Comparison of ENCODE assay signal across 8 cellular contexts in the genomic region with DNA sequence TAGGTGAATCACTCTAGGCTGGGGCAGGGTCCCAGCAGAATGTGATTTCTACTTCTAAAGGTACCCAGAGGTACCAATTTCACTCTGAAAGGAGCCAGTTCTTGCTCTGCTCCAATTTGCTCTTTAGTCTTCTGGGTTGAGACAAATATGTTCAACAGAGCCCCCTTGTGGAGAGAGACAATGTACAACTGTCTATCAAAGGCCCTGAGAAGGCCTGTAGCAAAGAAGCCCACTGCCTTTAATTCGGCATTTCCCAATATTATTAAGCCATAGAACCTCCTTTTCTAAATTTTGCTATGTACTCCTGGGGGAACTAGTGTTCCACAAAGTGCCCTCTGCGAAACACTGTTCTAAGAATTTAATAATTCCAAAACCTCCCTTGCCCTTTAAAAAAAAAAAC.
DNase-seq lines count a peak whose midpoint lies in the region; ATAC-seq and TF ChIP-seq lines count a peak whose summit lies in the region.

No MANE protein-coding gene starts in this region.

- WGBS in aorta, 2 donors = 97 to 100% methylated on average over 2 of the region's 2 CpGs

- H3K36me3 Mint-ChIP-seq in Calu3 (ENCODE audit: insufficient read depth, unreplicated experiment) = no peaks in the 10 kb centered on the region

- BruUV-seq in Calu3 (replicated peaks; lab: Mats Ljungman, UMichigan) = no TSS peak

- peak; percentile 19 for TF ChIP-seq CTCF in Calu3 (IDR thresholded peaks at IDR 0.05; ENCODE audit: unreplicated experiment)
- no peak for TF ChIP-seq CTCF in HEK293 (tag by site-specific recombination; IDR thresholded peaks at IDR 0.05)

- peaks cover 2% of the 10 kb centered on the region; the same call in 1 of the 2 replicates for H3K4me1 ChIP-seq in HEK293 (ENCODE audit: control insufficient read depth, insufficient read depth, low read length)
- H3K4me1 ChIP-seq in aorta (ENCODE audit: control insufficient read depth in 1 of 2, insufficient read depth in 2 of 2, low read length in 2 of 2) = no peaks in the 10 kb centered on the region

- CTCF ChIA-PET in Calu3 (lab: Charles Lee) (interaction anchor here (1.1 kb wide), 1 partner anchor 14 kb away, joined by 3 read pairs; no protein-coding TSS in a partner anchor), HEK293 (lab: Yijun Ruan, JAX) (interaction anchor here (0.7 to 1.2 kb wide), 2 partner anchors 28 to 64 kb away, joined by 3 to 5 read pairs; no protein-coding TSS in a partner anchor)

- intact Hi-C loops in Calu3 (cut with micrococcal nuclease; ENCODE audit: unreplicated experiment) = loop anchor here (2.0 to 10.0 kb wide), 3 partner anchors 319 to 501 kb away; no protein-coding TSS in a partner anchor
- intact Hi-C loops in aorta (cut with DNase I) = loop anchor here (10.0 kb wide), 1 partner anchor 499 kb away; no protein-coding TSS in a partner anchor

- ATAC-seq in HG02840 (IDR thresholded peaks at IDR 0.05; ENCODE audit: low FRiP score, unreplicated experiment) (no peak), HG03565 (IDR thresholded peaks at IDR 0.05; ENCODE audit: unreplicated experiment) (no peak), aorta (ENCODE audit: low FRiP score) (no peak), GM19455 (IDR thresholded peaks at IDR 0.05; ENCODE audit: unreplicated experiment) (no peak)

- DNase-seq in Calu3 (no peak), SHP77 (lab: John Stamatoyannopoulos, UW) (peak; percentile 75 to 77), kidney tubule cell (ENCODE audit: low spot score) (peak; percentile 23), aorta (no peak)

- H3K27me3 ChIP-seq in aorta (ENCODE audit: control insufficient read depth in 1 of 2, insufficient read depth in 2 of 2, low read length in 1 of 2) = no peaks in the 10 kb centered on the region

- H3K27me3 Mint-ChIP-seq in Calu3 (ENCODE audit: unreplicated experiment) = peaks cover 31% of the 10 kb centered on the region

- H3K9me3 Mint-ChIP-seq in Calu3 (ENCODE audit: low read depth, unreplicated experiment) = no peaks in the 10 kb centered on the region

- no peaks in the 10 kb centered on the region for H3K36me3 ChIP-seq in HEK293 (ENCODE audit: control insufficient read depth in 2 of 2, insufficient read depth in 1 of 2, low read length in 2 of 2)
- no peaks in the 10 kb centered on the region for H3K36me3 ChIP-seq in aorta (ENCODE audit: control insufficient read depth in 1 of 2, insufficient read depth in 2 of 2, low read length in 1 of 2)

- no peak overlapping the region for H3K4me3 Mint-ChIP-seq in Calu3 (ENCODE audit: low read depth, unreplicated experiment)

- no peak overlapping the region for H3K4me3 ChIP-seq in HEK293 (ENCODE audit: low read depth, low read length)
- H3K4me3 ChIP-seq in aorta (ENCODE audit: low read length in 2 of 2) = no peak overlapping the region

- H3K27ac ChIP-seq in HEK293 (ENCODE audit: extremely low read depth, low read depth, low read length) = no peak overlapping the region
- no peak overlapping the region for H3K27ac ChIP-seq in aorta (ENCODE audit: low read depth in 1 of 2, low read length in 2 of 2)

- H3K27ac Mint-ChIP-seq in Calu3 (ENCODE audit: unreplicated experiment) = no peak overlapping the region

- POLR2A ChIA-PET in HEK293 (lab: Yijun Ruan, JAX) = no interaction called here

- H3K9me3 ChIP-seq in HEK293 (ENCODE audit: control insufficient read depth, insufficient read depth, low read depth, low read length) (no peaks in the 10 kb centered on the region), aorta (ENCODE audit: control insufficient read depth, low read length) (no peaks in the 10 kb centered on the region)

- H3K4me1 Mint-ChIP-seq in Calu3 (ENCODE audit: low read depth, unreplicated experiment) = no peaks in the 10 kb centered on the region

TF ChIP-seq in HEK293, 187 proteins besides CTCF, POLR2A, EP300 and RAD21:
- peak; percentile 36 for TF ChIP-seq ZNF654 (tag by site-specific recombination; IDR thresholded peaks at IDR 0.05; ENCODE audit: low read depth)
- TF ChIP-seq OSR2 (tag by site-specific recombination; IDR thresholded peaks at IDR 0.05) = no peak
- peak; percentile 90 for TF ChIP-seq ZNF2 (tag by site-specific recombination; IDR thresholded peaks at IDR 0.05)
- TF ChIP-seq ZNF658 (tag by site-specific recombination; IDR thresholded peaks at IDR 0.05) = no peak
- peak; percentile 89; the same call in 1 of the 2 replicates for TF ChIP-seq ZNF239 (tag by site-specific recombination; IDR thresholded peaks at IDR 0.05)
- TF ChIP-seq, protein P1, sequence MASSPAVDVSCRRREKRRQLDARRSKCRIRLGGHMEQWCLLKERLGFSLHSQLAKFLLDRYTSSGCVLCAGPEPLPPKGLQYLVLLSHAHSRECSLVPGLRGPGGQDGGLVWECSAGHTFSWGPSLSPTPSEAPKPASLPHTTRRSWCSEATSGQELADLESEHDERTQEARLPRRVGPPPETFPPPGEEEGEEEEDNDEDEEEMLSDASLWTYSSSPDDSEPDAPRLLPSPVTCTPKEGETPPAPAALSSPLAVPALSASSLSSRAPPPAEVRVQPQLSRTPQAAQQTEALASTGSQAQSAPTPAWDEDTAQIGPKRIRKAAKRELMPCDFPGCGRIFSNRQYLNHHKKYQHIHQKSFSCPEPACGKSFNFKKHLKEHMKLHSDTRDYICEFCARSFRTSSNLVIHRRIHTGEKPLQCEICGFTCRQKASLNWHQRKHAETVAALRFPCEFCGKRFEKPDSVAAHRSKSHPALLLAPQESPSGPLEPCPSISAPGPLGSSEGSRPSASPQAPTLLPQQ (tag by site-specific recombination; IDR thresholded peaks at IDR 0.05) = no peak
TF ChIP-seq in HEK293: peak in this region for 3.

Comparison
In these comparisons a context has a peak if more than half of its experiments do, and no peak if none do; other contexts are left out.
1. DNase-seq: peak in SHP77 (2 of 2) and kidney tubule cell (single experiment); none in Calu3 (single experiment) and aorta (0 of 2).